ENCODE assay signal across 31 cellular contexts in genomic region chr17:48070195-48070594, GRCh38. TPM values are rescaled to one million over a fixed set of nuclear protein-coding genes. Genes with fewer than 3 reads are reported as not detected.
DNase-seq lines count a peak whose midpoint lies in the region; ATAC-seq, FAIRE-seq and TF ChIP-seq lines count a peak whose summit lies in the region.
"Had no signal": no experiment of that assay in that cellular context is flagged by ENCODE, and none has a peak within 500 bp of the region (broad histone marks: within the 10 kb centered on the region; RNA-seq: fewer than 3 reads in every experiment).

No MANE protein-coding gene starts in this region.

- BruUV-seq in endothelial cell of umbilical vein (replicated peaks; lab: Mats Ljungman, UMichigan) = TSS peak; percentile 78

- DNase-seq in activated T-cell treated with anti-CD3 and anti-CD28 coated beads, Interleukin-2, amount 50 U/mL, for 24 hours = no peak
- DNase-seq in activated T-cell treated with anti-CD3 and anti-CD28 coated beads, Interleukin-2, amount 50 U/mL, for 1 hour = no peak
- DNase-seq in endothelial cell of umbilical vein (ENCODE audit: low read depth, low spot score) = no peak
- no peak for DNase-seq in sciatic nerve (ENCODE audit: low spot score)
- DNase-seq in erythroblast (lab: John Stamatoyannopoulos, UW) = no peak
- no peak for DNase-seq in AG20443 (ENCODE audit: low spot score)
- DNase-seq: activated CD4-positive, alpha-beta T cell treated with anti-CD3 and anti-CD28 coated beads for 48 hours; activated gamma-delta T cell treated with Interleukin-2 at 50 U/mL for 16 hours; activated T-cell treated with anti-CD3 and anti-CD28 coated beads, Interleukin-2, amount 50 U/mL, for 4 hours; adrenal gland; AML-193; CD4-positive, alpha-beta T cell; cerebellar nuclear complex; hippocampal formation; immature natural killer cell; Kasumi-1; left lung; MV-4-11; natural killer cell; NCI-H1436 treated with DMSO at 0.1 percent for 48 hours; retina; SK-N-SH; stimulated activated CD4-positive, alpha-beta T cell treated with anti-CD3 and anti-CD28 coated beads, Interleukin-2, amount 100 ng/mL, for 24 hours; T-helper 17 cell had no signal

- peaks cover 93% of the 10 kb centered on the region for H3K36me3 Mint-ChIP-seq in activated T-cell treated with anti-CD3 and anti-CD28 coated beads, Interleukin-2, amount 50 U/mL, for 24 hours (ENCODE audit: low read depth)
- H3K36me3 Mint-ChIP-seq: natural killer cell had no signal

- H3K27me3 ChIP-seq in endothelial cell of umbilical vein (ENCODE audit: control insufficient read depth in 2 of 2, insufficient read depth in 2 of 2, low read length in 2 of 2) = no peaks in the 10 kb centered on the region
- H3K27me3 ChIP-seq: adrenal gland, left lung, tibial nerve had no signal

- TF ChIP-seq POLR2A in endothelial cell of umbilical vein (IDR thresholded peaks at IDR 0.05; ENCODE audit: low read depth, low read length) (no peak), erythroblast (IDR thresholded peaks at IDR 0.05; ENCODE audit: low read length) (no peak)

- peaks cover 2% of the 10 kb centered on the region for H4K20me1 ChIP-seq in endothelial cell of umbilical vein (replicated peaks; ENCODE audit: control insufficient read depth, extremely low read depth, insufficient read depth, low read length)

- H2AFZ ChIP-seq in endothelial cell of umbilical vein (ENCODE audit: low read depth, low read length) = no peak overlapping the region

- no peak overlapping the region for H3K9ac ChIP-seq in endothelial cell of umbilical vein (replicated peaks; ENCODE audit: extremely low read depth, insufficient read depth, low read length)
- H3K9ac ChIP-seq: SK-N-SH had no signal

- H3K36me3 ChIP-seq in endothelial cell of umbilical vein (ENCODE audit: control insufficient read depth in 2 of 2, extremely low read depth in 1 of 2, insufficient read depth in 2 of 2, low read length in 2 of 2) = peaks cover 10 to 14% of the 10 kb centered on the region in 2 experiments

- CTCF ChIA-PET in endothelial cell of umbilical vein (lab: Charles Lee) = interaction anchor here (0.9 to 5.8 kb wide), 2 partner anchors 40 to 43 kb away, joined by 3 to 79 read pairs; no protein-coding TSS in a partner anchor

- peak; percentile 55 for ATAC-seq in sciatic nerve
- ATAC-seq: activated T-cell treated with anti-CD3 and anti-CD28 coated beads, Interleukin-2, amount 50 U/mL, for 4 hours; left lung; natural killer cell; T-helper 17 cell had no signal

- peaks cover 3% of the 10 kb centered on the region for H3K79me2 ChIP-seq in endothelial cell of umbilical vein (ENCODE audit: control insufficient read depth, insufficient read depth, low read length)

- intact Hi-C loops in endothelial cell of umbilical vein (cut with micrococcal nuclease) = no loop called here
- intact Hi-C loops in sciatic nerve (cut with DNase I) = no loop called here

- no peak overlapping the region for H3K4me3 Mint-ChIP-seq in activated T-cell treated with anti-CD3 and anti-CD28 coated beads, Interleukin-2, amount 50 U/mL, for 24 hours
- H3K4me3 Mint-ChIP-seq: activated T-cell treated with anti-CD3 and anti-CD28 coated beads, Interleukin-2, amount 50 U/mL, for 4 hours; brain; CD4-positive, alpha-beta T cell; immature natural killer cell; natural killer cell; T-helper 17 cell had no signal

- dilution Hi-C loops in endothelial cell of umbilical vein (cut with MboI; ENCODE audit: extremely low pct_ligation_motif_present, low sequenced_read_pairs) = no loop called here

- TF ChIP-seq CTCF in endothelial cell of umbilical vein (IDR thresholded peaks at IDR 0.05; ENCODE audit: extremely low read depth in 1 of 2, insufficient read depth in 1 of 2, low read depth in 1 of 2, low read length in 2 of 2) = no peak

- no peak for FAIRE-seq in endothelial cell of umbilical vein (lab: Jason Lieb, UNC)
- FAIRE-seq: endometrium, H1 had no signal

- H3K9me3 Mint-ChIP-seq in activated T-cell treated with anti-CD3 and anti-CD28 coated beads, Interleukin-2, amount 50 U/mL, for 24 hours = no peaks in the 10 kb centered on the region
- H3K9me3 Mint-ChIP-seq: activated T-cell treated with anti-CD3 and anti-CD28 coated beads, Interleukin-2, amount 50 U/mL, for 4 hours; brain; CD4-positive, alpha-beta T cell; immature natural killer cell; natural killer cell had no signal

- H3K27ac Mint-ChIP-seq in activated T-cell treated with anti-CD3 and anti-CD28 coated beads, Interleukin-2, amount 50 U/mL, for 24 hours = peak overlapping the region; percentile 44
- H3K27ac Mint-ChIP-seq: CD4-positive, alpha-beta T cell; natural killer cell; T-helper 17 cell had no signal

- no peak overlapping the region for H3K4me2 ChIP-seq in endothelial cell of umbilical vein (ENCODE audit: insufficient read depth, low read length)
- H3K4me2 ChIP-seq: SK-N-SH, smooth muscle cell had no signal

- H3K4me3 ChIP-seq in endothelial cell of umbilical vein (replicated peaks in 1 of 3; ENCODE audit: insufficient read depth in 1 of 3, low read depth in 1 of 3, low read length in 3 of 3) = no peak overlapping the region
- H3K4me3 ChIP-seq: adrenal gland, left lung, smooth muscle cell, tibial nerve had no signal

- H3K9me3 ChIP-seq in endothelial cell of umbilical vein (replicated peaks; ENCODE audit: control insufficient read depth, insufficient read depth, low read length) = no peaks in the 10 kb centered on the region
- H3K9me3 ChIP-seq: adrenal gland, left lung, SK-N-SH, tibial nerve had no signal

- POLR2A ChIA-PET in endothelial cell of umbilical vein (lab: Charles Lee) = no interaction called here

- no peaks in the 10 kb centered on the region for H3K9me1 ChIP-seq in endothelial cell of umbilical vein (replicated peaks; ENCODE audit: control insufficient read depth, extremely low read depth, insufficient read depth, low read length)

- H3K27ac ChIP-seq in endothelial cell of umbilical vein (ENCODE audit: insufficient read depth, low read depth, low read length) = no peak overlapping the region
- H3K27ac ChIP-seq: 22Rv1, adrenal gland, HL-60, left lung had no signal

- H3K27me3 Mint-ChIP-seq in activated T-cell treated with anti-CD3 and anti-CD28 coated beads, Interleukin-2, amount 50 U/mL, for 24 hours = no peaks in the 10 kb centered on the region
- H3K27me3 Mint-ChIP-seq: brain; CD4-positive, alpha-beta T cell; T-helper 17 cell had no signal

- H3K4me1 Mint-ChIP-seq in activated T-cell treated with anti-CD3 and anti-CD28 coated beads, Interleukin-2, amount 50 U/mL, for 24 hours (ENCODE audit: low read depth) = no peaks in the 10 kb centered on the region
- H3K4me1 Mint-ChIP-seq: immature natural killer cell, natural killer cell had no signal

- H3K4me1 ChIP-seq in endothelial cell of umbilical vein (ENCODE audit: control insufficient read depth, extremely low read depth, insufficient read depth, low read length) = peaks cover 14% of the 10 kb centered on the region

TF ChIP-seq in endothelial cell of umbilical vein, 7 proteins besides CTCF, POLR2A, EP300 and RAD21:
- TF ChIP-seq GATA2 (IDR thresholded peaks at IDR 0.05; ENCODE audit: insufficient read depth, insufficient read length, low read depth, low read length) (no peak), POLR2AphosphoS5 (IDR thresholded peaks at IDR 0.05; ENCODE audit: insufficient read depth, low read depth, low read length) (peak; percentile 20), EZH2 (IDR thresholded peaks at IDR 0.05; ENCODE audit: borderline replicate concordance, low read depth, low read length, severe bottlenecking) (no peak)

RNA-seq across cellular contexts. Expression of gene NFE2L1, which starts 22.0 kb away (rescaled TPM):
- total RNA-seq in endothelial cell of umbilical vein (204 and 236 TPM in 2 replicates), sciatic nerve (287 TPM)
- 187 and 196 TPM in 2 replicates for polyA plus RNA-seq in endothelial cell of umbilical vein
- polyA plus RNA-seq in endothelial cell of umbilical vein (2011; cell fraction: cytosol; rRNA removed) = 182 and 183 TPM in 2 replicates
- polyA plus RNA-seq in endothelial cell of umbilical vein (2011; cell fraction: nucleus; rRNA removed) = 152 and 190 TPM in 2 replicates
- 251 and 271 TPM in 2 replicates for polyA plus RNA-seq in endothelial cell of umbilical vein (2012)
- 201 and 268 TPM in 2 replicates for polyA minus RNA-seq in endothelial cell of umbilical vein
- polyA minus RNA-seq in endothelial cell of umbilical vein (2011; cell fraction: cytosol; rRNA and poly(A)+ RNA removed) = 33.9 TPM
- 66.4 and 84.9 TPM in 2 replicates for polyA minus RNA-seq in endothelial cell of umbilical vein (2011; cell fraction: nucleus; rRNA and poly(A)+ RNA removed)

RNA-seq across cellular contexts. Expression of gene CBX1, which starts 31.1 kb away (rescaled TPM):
- total RNA-seq in endothelial cell of umbilical vein (95.2 and 102 TPM in 2 replicates), sciatic nerve (53.0 TPM)
- 15.0 and 20.4 TPM in 2 replicates for polyA plus RNA-seq in endothelial cell of umbilical vein
- 52.9 and 55.9 TPM in 2 replicates for polyA plus RNA-seq in endothelial cell of umbilical vein (2011; cell fraction: cytosol; rRNA removed)
- 20.2 and 32.9 TPM in 2 replicates for polyA plus RNA-seq in endothelial cell of umbilical vein (2011; cell fraction: nucleus; rRNA removed)
- polyA plus RNA-seq in endothelial cell of umbilical vein (2012) = 98.5 and 129 TPM in 2 replicates
- polyA minus RNA-seq in endothelial cell of umbilical vein = 20.3 and 24.7 TPM in 2 replicates
- polyA minus RNA-seq in endothelial cell of umbilical vein (2011; cell fraction: cytosol; rRNA and poly(A)+ RNA removed) = 12.7 TPM
- 7.5 and 10.7 TPM in 2 replicates for polyA minus RNA-seq in endothelial cell of umbilical vein (2011; cell fraction: nucleus; rRNA and poly(A)+ RNA removed)

RNA-seq across cellular contexts. Expression of gene COPZ2, which starts 32.6 kb away (rescaled TPM):
- total RNA-seq in endothelial cell of umbilical vein = 12.5 and 16.3 TPM in 2 replicates
- 13.4 and 28.1 TPM in 2 replicates for polyA plus RNA-seq in endothelial cell of umbilical vein
- polyA plus RNA-seq in endothelial cell of umbilical vein (2011; cell fraction: cytosol; rRNA removed) = 14.9 and 16.6 TPM in 2 replicates
- polyA plus RNA-seq in endothelial cell of umbilical vein (2011; cell fraction: nucleus; rRNA removed) = 11.5 and 11.9 TPM in 2 replicates
- polyA plus RNA-seq in endothelial cell of umbilical vein (2012) = 31.6 and 51.5 TPM in 2 replicates
- 15.0 and 17.1 TPM in 2 replicates for polyA minus RNA-seq in endothelial cell of umbilical vein
- polyA minus RNA-seq in endothelial cell of umbilical vein (2011; cell fraction: cytosol; rRNA and poly(A)+ RNA removed) = not detected
- polyA minus RNA-seq in endothelial cell of umbilical vein (2011; cell fraction: nucleus; rRNA and poly(A)+ RNA removed) = 3.7 and 3.8 TPM in 2 replicates
- 72.7 TPM for total RNA-seq in sciatic nerve
- total RNA-seq: H1 had no signal

RNA-seq across cellular contexts. Expression of gene SNX11, which starts 37.4 kb away (rescaled TPM):
- total RNA-seq in endothelial cell of umbilical vein (23.4 and 26.4 TPM in 2 replicates), sciatic nerve (18.5 TPM)
- polyA plus RNA-seq in endothelial cell of umbilical vein = 22.0 and 26.2 TPM in 2 replicates
- 19.9 and 20.1 TPM in 2 replicates for polyA plus RNA-seq in endothelial cell of umbilical vein (2011; cell fraction: cytosol; rRNA removed)
- 18.2 and 21.7 TPM in 2 replicates for polyA plus RNA-seq in endothelial cell of umbilical vein (2011; cell fraction: nucleus; rRNA removed)
- 22.9 and 26.2 TPM in 2 replicates for polyA plus RNA-seq in endothelial cell of umbilical vein (2012)
- 27.7 and 28.1 TPM in 2 replicates for polyA minus RNA-seq in endothelial cell of umbilical vein
- polyA minus RNA-seq in endothelial cell of umbilical vein (2011; cell fraction: cytosol; rRNA and poly(A)+ RNA removed) = 10.7 TPM
- polyA minus RNA-seq in endothelial cell of umbilical vein (2011; cell fraction: nucleus; rRNA and poly(A)+ RNA removed) = 6.3 and 11.2 TPM in 2 replicates
